In genomic region chr10:86367339-86367951, GRCh38 we compare ENCODE assay signal across 7 cellular contexts.
A peak's percentile ranks its signal among the peaks of the same experiment; 100 is the strongest.
DNase-seq lines count a peak whose midpoint lies in the region; ATAC-seq lines count a peak whose summit lies in the region.

No MANE protein-coding gene starts in this region.

- no peak overlapping the region for H3K9ac ChIP-seq in adipocyte (ENCODE audit: low read length)

- H3K27ac ChIP-seq in substantia nigra (ENCODE audit: low read depth, low read length, poor library complexity, severe bottlenecking), result peak overlapping the region; percentile 90

- H3K27me3 ChIP-seq in HAP-1 (ENCODE audit: low read depth) (no peaks in the 10 kb centered on the region), adipocyte (replicated peaks; ENCODE audit: control insufficient read depth, insufficient read depth, low read length) (peaks cover 56% of the 10 kb centered on the region)

- peak overlapping the region; percentile 36 for H3K4me3 ChIP-seq in HAP-1
- H3K4me3 ChIP-seq in adipocyte (ENCODE audit: low read length), result no peak overlapping the region

- H3K4me1 ChIP-seq in HAP-1, result no peaks in the 10 kb centered on the region
- no peaks in the 10 kb centered on the region for H3K4me1 ChIP-seq in adipocyte (ENCODE audit: control insufficient read depth, insufficient read depth, low read length)

- no peak for ATAC-seq in GM19395 (IDR thresholded peaks at IDR 0.05; ENCODE audit: unreplicated experiment)
- no peak for ATAC-seq in GM21526 (IDR thresholded peaks at IDR 0.05; ENCODE audit: low FRiP score, unreplicated experiment)

- H3K9me3 ChIP-seq in HAP-1, result no peaks in the 10 kb centered on the region
- H3K9me3 ChIP-seq in adipocyte (ENCODE audit: control insufficient read depth, low read length), result no peaks in the 10 kb centered on the region

- in situ Hi-C loops in HAP-1 (cut with MboI; ENCODE audit: low sequenced_read_pairs), result loop anchor here (25.0 kb wide), 1 partner anchor 580 kb away; no protein-coding TSS in a partner anchor

- DNase-seq in HAP-1 (ENCODE audit: low spot score in 2 of 2) (no peak), adipocyte (ENCODE audit: low read depth) (peak; percentile 49), iPS-NIHi7 (ENCODE audit: extremely low spot score) (peak; percentile 40), substantia nigra (lab: John Stamatoyannopoulos, UW) (peak in 39 of 49 donors; percentile 29 to 83 (median 58)), HuH-7 (ENCODE audit: low spot score) (no peak)

- no peaks in the 10 kb centered on the region for H3K36me3 ChIP-seq in HAP-1 (replicated peaks)
- no peaks in the 10 kb centered on the region for H3K36me3 ChIP-seq in adipocyte (ENCODE audit: control insufficient read depth, insufficient read depth, low read length, severe bottlenecking)

Comparison
In these comparisons a context has a peak if more than half of its experiments do, and no peak if none do; other contexts are left out.
1. DNase-seq: peak in adipocyte (single experiment), iPS-NIHi7 (single experiment) and substantia nigra (39 of 49); none in HAP-1 (0 of 2) and HuH-7 (single experiment).